ENCODE assay signal across 10 cellular contexts in the genomic region with DNA sequence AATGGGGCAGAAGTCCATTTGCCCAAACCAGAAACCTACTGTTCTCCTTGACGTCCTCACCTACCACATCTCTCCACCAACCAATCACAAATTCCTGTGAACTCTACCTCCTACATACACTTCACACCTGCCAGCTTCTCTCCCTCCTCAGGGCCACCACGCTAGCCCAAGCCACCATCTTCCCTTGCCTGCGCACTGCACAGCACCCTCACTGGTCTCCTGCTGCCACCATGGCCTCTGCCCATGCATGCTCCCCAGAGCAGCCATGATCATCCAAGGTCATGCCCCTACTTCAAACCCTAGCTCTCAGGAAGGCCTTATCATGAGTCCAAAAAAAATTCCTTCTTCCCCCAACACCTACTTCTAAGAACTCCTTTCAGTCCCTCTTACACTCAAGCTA. TPM values are rescaled to one million over a fixed set of nuclear protein-coding genes. Genes with fewer than 3 reads are reported as not detected.
DNase-seq lines count a peak whose midpoint lies in the region; ATAC-seq and TF ChIP-seq lines count a peak whose summit lies in the region.
"Had no signal": no experiment of that assay in that cellular context is flagged by ENCODE, and none has a peak within 500 bp of the region (broad histone marks: within the 10 kb centered on the region; RNA-seq: fewer than 3 reads in every experiment).

No MANE protein-coding gene starts in this region.

- no peak for TF ChIP-seq POLR2A in lower leg skin (IDR thresholded peaks at IDR 0.05)

- POLR2A ChIA-PET in MCF 10A (lab: Yijun Ruan, JAX): interaction anchor here (1.2 to 3.3 kb wide), 11 partner anchors 11 to 215 kb away, joined by 3 to 85 read pairs (median 8); no protein-coding TSS in a partner anchor
- POLR2A ChIA-PET in naive thymus-derived CD8-positive, alpha-beta T cell (lab: Charles Lee): interaction anchor here (0.6 to 1.0 kb wide), 4 partner anchors 12 to 42 kb away, joined by 3 read pairs; no protein-coding TSS in a partner anchor

- intact Hi-C loops in MCF 10A (cut with micrococcal nuclease) (no loop called here), lower leg skin (cut with DNase I; ENCODE audit: low total_unique reads) (no loop called here)

- H3K36me3 Mint-ChIP-seq in stimulated activated naive CD8-positive, alpha-beta T cell treated with anti-CD3 and anti-CD28 coated beads, Interleukin-15, Interleukin-2, amounts not matched to agents 100 ng/mL and 50 ng/mL, for 24 hours (ENCODE audit: low read depth): no peaks in the 10 kb centered on the region
- H3K36me3 Mint-ChIP-seq in MCF 10A (ENCODE audit: insufficient read depth, unreplicated experiment): no peaks in the 10 kb centered on the region
- peaks cover 0 to 4% (median 0%) of the 10 kb centered on the region in 3 donors for H3K36me3 Mint-ChIP-seq in naive thymus-derived CD8-positive, alpha-beta T cell

- TF ChIP-seq CTCF in MCF 10A (IDR thresholded peaks at IDR 0.05; ENCODE audit: unreplicated experiment): no peak
- no peak for TF ChIP-seq CTCF in lower leg skin (IDR thresholded peaks at IDR 0.05)

- H3K4me3 Mint-ChIP-seq in stimulated activated naive CD8-positive, alpha-beta T cell treated with anti-CD3 and anti-CD28 coated beads, Interleukin-15, Interleukin-2, amounts not matched to agents 100 ng/mL and 50 ng/mL, for 24 hours: peak overlapping the region; percentile 66
- peak overlapping the region; percentile 83 for H3K4me3 Mint-ChIP-seq in MCF 10A (ENCODE audit: unreplicated experiment)
- peak overlapping the region; percentile 75 to 93 (median 84) for H3K4me3 Mint-ChIP-seq in naive thymus-derived CD8-positive, alpha-beta T cell

- WGBS in lower leg skin, 2 donors: 86 to 90% methylated on average over 3 of the region's 3 CpGs

- H3K4me1 Mint-ChIP-seq in stimulated activated naive CD8-positive, alpha-beta T cell treated with anti-CD3 and anti-CD28 coated beads, Interleukin-15, Interleukin-2, amounts not matched to agents 100 ng/mL and 50 ng/mL, for 24 hours (ENCODE audit: low read depth): peaks cover 27% of the 10 kb centered on the region
- peaks cover 35% of the 10 kb centered on the region for H3K4me1 Mint-ChIP-seq in MCF 10A (ENCODE audit: insufficient read depth, unreplicated experiment)
- H3K4me1 Mint-ChIP-seq in naive thymus-derived CD8-positive, alpha-beta T cell: peaks cover 29 to 54% (median 47%) of the 10 kb centered on the region in 4 donors

- no peak for DNase-seq in stimulated activated naive CD8-positive, alpha-beta T cell treated with anti-CD3 and anti-CD28 coated beads, Interleukin-15, Interleukin-2, amounts not matched to agents 100 U/mL and 50 U/mL, for 24 hours
- DNase-seq in MCF 10A (ENCODE audit: unreplicated experiment) (no peak), NCI-H1930 (lab: John Stamatoyannopoulos, UW) (no peak), lower leg skin (ENCODE audit: low spot score in 2 of 2) (no peak), SHP77 treated with DMSO at 0.1 percent for 48 hours (lab: John Stamatoyannopoulos, UW) (no peak)
- no peak for DNase-seq in naive thymus-derived CD8-positive, alpha-beta T cell

- peaks cover 39% of the 10 kb centered on the region for H3K27me3 Mint-ChIP-seq in stimulated activated naive CD8-positive, alpha-beta T cell treated with anti-CD3 and anti-CD28 coated beads, Interleukin-15, Interleukin-2, amounts not matched to agents 100 ng/mL and 50 ng/mL, for 24 hours
- H3K27me3 Mint-ChIP-seq in MCF 10A (ENCODE audit: insufficient read depth, unreplicated experiment): no peaks in the 10 kb centered on the region
- H3K27me3 Mint-ChIP-seq in naive thymus-derived CD8-positive, alpha-beta T cell: peaks cover 12 to 61% (median 40%) of the 10 kb centered on the region in 5 donors

- no peak overlapping the region for H3K4me3 ChIP-seq in lower leg skin (ENCODE audit: low read depth, poor library complexity, severe bottlenecking)
- H3K4me3 ChIP-seq: K562 had no signal

- no TSS peak for BruUV-seq in MCF 10A (replicated peaks; lab: Mats Ljungman, UMichigan)

- no peaks in the 10 kb centered on the region for H3K9me3 Mint-ChIP-seq in stimulated activated naive CD8-positive, alpha-beta T cell treated with anti-CD3 and anti-CD28 coated beads, Interleukin-15, Interleukin-2, amounts not matched to agents 100 ng/mL and 50 ng/mL, for 24 hours
- no peaks in the 10 kb centered on the region for H3K9me3 Mint-ChIP-seq in MCF 10A (ENCODE audit: unreplicated experiment)
- no peaks in the 10 kb centered on the region for H3K9me3 Mint-ChIP-seq in naive thymus-derived CD8-positive, alpha-beta T cell

- CTCF ChIA-PET in MCF 10A (lab: Yijun Ruan, JAX): interaction anchor here (0.5 to 3.1 kb wide), 27 partner anchors 8 to 616 kb away, joined by 3 to 38 read pairs (median 4); partner anchors contain the start of gene VPS8

- peak overlapping the region; percentile 27 for H3K27ac Mint-ChIP-seq in stimulated activated naive CD8-positive, alpha-beta T cell treated with anti-CD3 and anti-CD28 coated beads, Interleukin-15, Interleukin-2, amounts not matched to agents 100 ng/mL and 50 ng/mL, for 24 hours
- H3K27ac Mint-ChIP-seq in MCF 10A (ENCODE audit: low read depth, unreplicated experiment): no peak overlapping the region
- peak overlapping the region in 9 of 10 donors; percentile 46 to 96 (median 78) for H3K27ac Mint-ChIP-seq in naive thymus-derived CD8-positive, alpha-beta T cell

- ATAC-seq in stimulated activated naive CD8-positive, alpha-beta T cell treated with anti-CD3 and anti-CD28 coated beads, Interleukin-15, Interleukin-2, amounts not matched to agents 100 U/mL and 50 U/mL, for 24 hours: no peak
- ATAC-seq in naive thymus-derived CD8-positive, alpha-beta T cell: no peak
- no peak for ATAC-seq in HG03432 (IDR thresholded peaks at IDR 0.05; ENCODE audit: unreplicated experiment)

RNA-seq across cellular contexts. Expression of gene EPHB3, which starts 1.1 kb away (rescaled TPM):
- total RNA-seq in MCF 10A (2022): 4.0 and 5.4 TPM in 2 replicates
- not detected for total RNA-seq in naive thymus-derived CD8-positive, alpha-beta T cell
- polyA plus RNA-seq in naive thymus-derived CD8-positive, alpha-beta T cell: under 1 TPM; 0.23 to 0.59 (median 0.55) TPM
- 100 to 1,000 TPM in 3 of 4 donors, 10 to 100 TPM in 1; 99.4 to 120 (median 109) TPM for total RNA-seq in lower leg skin
- total RNA-seq: K562, NCI-H460 had no signal
- polyA plus RNA-seq: K562 had no signal

Comparison
In these comparisons a context has a peak if more than half of its experiments do, and no peak if none do; other contexts are left out.
1. RNA of gene EPHB3, which starts 1.1 kb away (total RNA-seq): 99.4 to 120 TPM in lower leg skin; 4.0 to 5.4 TPM in MCF 10A and not detected in naive thymus-derived CD8-positive, alpha-beta T cell; every median in the first group is over 10 times any median in the second.
2. Peak in every context shown above with its lines, with median percentiles within 50 percentile points of each other: H3K4me3 Mint-ChIP-seq.